6 cellular contexts compared by ENCODE assay signal in genomic region chr5:28708472-28708871, GRCh38.
"Had no signal": no experiment of that assay in that cellular context is flagged by ENCODE, and none has a peak within 500 bp of the region (broad histone marks: within the 10 kb centered on the region; RNA-seq: fewer than 3 reads in every experiment).

No MANE protein-coding gene starts in this region.

- H3K4me3 ChIP-seq: GM23248 had no signal

- H3K9ac ChIP-seq: GM23248 had no signal

- H2AFZ ChIP-seq: GM23248 had no signal

- DNase-seq: GM23248, GOT3, H9, HCEC 1CT, KG1 had no signal

- H3K27ac ChIP-seq: GM23248, HL-60 had no signal
